7 cellular contexts compared by ENCODE assay signal in genomic region chr7:73423519-73424485, GRCh38. TPM values are rescaled to one million over a fixed set of nuclear protein-coding genes. Genes with fewer than 3 reads are reported as not detected.
A peak's percentile ranks its signal among the peaks of the same experiment; 100 is the strongest.
DNase-seq lines count a peak whose midpoint lies in the region; ATAC-seq and TF ChIP-seq lines count a peak whose summit lies in the region.

No MANE protein-coding gene starts in this region.

- H3K27me3 Mint-ChIP-seq in type B pancreatic cell, result no peaks in the 10 kb centered on the region
- H3K27me3 Mint-ChIP-seq in activated CD4-positive, alpha-beta memory T cell treated with anti-CD3 and anti-CD28 coated beads, Interleukin-2, amount 10 ng/mL, durations not matched to agents 7 days and 5 days, result peaks cover 1% of the 10 kb centered on the region

- H3K4me1 ChIP-seq in mesendoderm (ENCODE audit: control insufficient read depth, low read depth, low read length), result no peaks in the 10 kb centered on the region

- TF ChIP-seq CTCF in dorsolateral prefrontal cortex (IDR thresholded peaks at IDR 0.05 in 54 of 56, conservative IDR thresholded peaks at IDR 0.05 in 2 of 56; ENCODE audit: low read depth in 1 of 56, partially characterized antibody in 56 of 56) (no peak), type B pancreatic cell (conservative IDR thresholded peaks at IDR 0.05) (no peak)

- no peak overlapping the region for H3K23ac ChIP-seq in mesendoderm (ENCODE audit: low read length)

- H3K4me1 Mint-ChIP-seq in type B pancreatic cell (ENCODE audit: unreplicated experiment), result peaks cover 6% of the 10 kb centered on the region
- no peaks in the 10 kb centered on the region for H3K4me1 Mint-ChIP-seq in activated CD4-positive, alpha-beta memory T cell treated with anti-CD3 and anti-CD28 coated beads, Interleukin-2, amount 10 ng/mL, durations not matched to agents 7 days and 5 days

- no peaks in the 10 kb centered on the region for H3K36me3 Mint-ChIP-seq in type B pancreatic cell
- no peaks in the 10 kb centered on the region for H3K36me3 Mint-ChIP-seq in activated CD4-positive, alpha-beta memory T cell treated with anti-CD3 and anti-CD28 coated beads, Interleukin-2, amount 10 ng/mL, durations not matched to agents 7 days and 5 days (ENCODE audit: low read depth)

- intact Hi-C loops in dorsolateral prefrontal cortex (cut with DNase I), result no loop called here

- ATAC-seq in HG02759 (IDR thresholded peaks at IDR 0.05; ENCODE audit: unreplicated experiment) (peak; percentile 67), HG03025 (IDR thresholded peaks at IDR 0.05; ENCODE audit: low FRiP score, unreplicated experiment) (no peak)

- no peaks in the 10 kb centered on the region for H3K9me3 Mint-ChIP-seq in type B pancreatic cell
- H3K9me3 Mint-ChIP-seq in activated CD4-positive, alpha-beta memory T cell treated with anti-CD3 and anti-CD28 coated beads, Interleukin-2, amount 10 ng/mL, durations not matched to agents 7 days and 5 days, result no peaks in the 10 kb centered on the region

- H3K27me3 ChIP-seq in dorsolateral prefrontal cortex (no peaks in the 10 kb centered on the region), mesendoderm (ENCODE audit: insufficient read depth, low read length, poor library complexity) (no peaks in the 10 kb centered on the region)

- peak overlapping the region in 58 of 59 donors; percentile 20 to 63 (median 41) for H3K4me3 ChIP-seq in dorsolateral prefrontal cortex
- no peak overlapping the region for H3K4me3 ChIP-seq in mesendoderm (ENCODE audit: low read length)

- H4K8ac ChIP-seq in mesendoderm (ENCODE audit: low read depth, low read length), result peak overlapping the region; percentile 87

- H2AK5ac ChIP-seq in mesendoderm (ENCODE audit: low read length), result no peak overlapping the region

- H3K27ac ChIP-seq in dorsolateral prefrontal cortex (peak overlapping the region in 57 of 59 donors; percentile 3 to 90 (median 75)), mesendoderm (ENCODE audit: low read depth, low read length) (no peak overlapping the region)

- peak overlapping the region; percentile 50 for H3K4me2 ChIP-seq in mesendoderm (ENCODE audit: low read length)

- H2BK120ac ChIP-seq in mesendoderm (ENCODE audit: low read depth, low read length), result no peak overlapping the region

- peak overlapping the region; percentile 34 for H3K18ac ChIP-seq in mesendoderm (ENCODE audit: low read length)

- peak overlapping the region; percentile 81 for H3K56ac ChIP-seq in mesendoderm (ENCODE audit: low read length)

- POLR2A ChIA-PET in activated CD4-positive, alpha-beta memory T cell treated with anti-CD3 and anti-CD28 coated beads, Interleukin-2, amount 10 ng/mL, durations not matched to agents 7 days and 5 days (lab: Charles Lee), result no interaction called here

- no CpG with 5 or more reads among the region's 52 CpGs for WGBS in mesendoderm (ENCODE audit: extremely low coverage, insufficient coverage, low lambda C conversion rate)

- H4K5ac ChIP-seq in mesendoderm (ENCODE audit: low read length), result no peak overlapping the region

- DNase-seq in dorsolateral prefrontal cortex (peak in 3 of 10 donors; percentile 22 to 63 (median 47)), mesendoderm (no peak), type B pancreatic cell (ENCODE audit: extremely low spot score, unreplicated experiment) (no peak), NCI-H1436 treated with DMSO at 0.1 percent for 48 hours (lab: John Stamatoyannopoulos, UW) (no peak)
- DNase-seq in activated CD4-positive, alpha-beta memory T cell treated with anti-CD3 and anti-CD28 coated beads, Interleukin-2, amount 10 ng/mL, durations not matched to agents 7 days and 5 days, result no peak

- H3K79me2 ChIP-seq in mesendoderm (ENCODE audit: control insufficient read depth, insufficient read depth, low read length), result no peaks in the 10 kb centered on the region

- no peaks in the 10 kb centered on the region for H3K79me1 ChIP-seq in mesendoderm (ENCODE audit: low read length)

- H3K9ac ChIP-seq in mesendoderm (ENCODE audit: low read length), result peak overlapping the region; percentile 67

- no peak overlapping the region for H2BK5ac ChIP-seq in mesendoderm (ENCODE audit: low read length)

- H2BK15ac ChIP-seq in mesendoderm (replicated peaks; ENCODE audit: low read depth), result no peak overlapping the region

- CTCF ChIA-PET in activated CD4-positive, alpha-beta memory T cell treated with anti-CD3 and anti-CD28 coated beads, Interleukin-2, amount 10 ng/mL, durations not matched to agents 7 days and 5 days (lab: Charles Lee), result no interaction called here

- no peak overlapping the region for H3K27ac Mint-ChIP-seq in type B pancreatic cell
- H3K27ac Mint-ChIP-seq in activated CD4-positive, alpha-beta memory T cell treated with anti-CD3 and anti-CD28 coated beads, Interleukin-2, amount 10 ng/mL, durations not matched to agents 7 days and 5 days, result no peak overlapping the region

- peak overlapping the region; percentile 60 for H3K4me3 Mint-ChIP-seq in type B pancreatic cell
- H3K4me3 Mint-ChIP-seq in activated CD4-positive, alpha-beta memory T cell treated with anti-CD3 and anti-CD28 coated beads, Interleukin-2, amount 10 ng/mL, durations not matched to agents 7 days and 5 days, result no peak overlapping the region

- no peaks in the 10 kb centered on the region for H3K36me3 ChIP-seq in mesendoderm (ENCODE audit: control insufficient read depth, insufficient read depth, low read length)

- no peak overlapping the region for H3K4ac ChIP-seq in mesendoderm (ENCODE audit: low read depth, low read length)

RNA-seq across cellular contexts. Expression of gene FZD9, which starts 9.8 kb away (rescaled TPM):
- 10 to 100 TPM in 2 of 120 experiments, 1 to 10 TPM in 118; 1.1 to 15.0 (median 3.9) TPM for total RNA-seq in dorsolateral prefrontal cortex
- polyA plus RNA-seq in mesendoderm (2013, experiment 1 of 2), result 1.3 TPM
- 1.1 TPM for polyA plus RNA-seq in mesendoderm (2013, experiment 2 of 2)
- 0.38 and 1.9 TPM in 2 replicates for total RNA-seq in type B pancreatic cell (ENCODE audit: low replicate concordance)
- total RNA-seq in activated CD4-positive, alpha-beta memory T cell treated with anti-CD3 and anti-CD28 coated beads, Interleukin-2, amount 10 ng/mL, durations not matched to agents 7 days and 5 days, result not detected
